In the genomic region with DNA sequence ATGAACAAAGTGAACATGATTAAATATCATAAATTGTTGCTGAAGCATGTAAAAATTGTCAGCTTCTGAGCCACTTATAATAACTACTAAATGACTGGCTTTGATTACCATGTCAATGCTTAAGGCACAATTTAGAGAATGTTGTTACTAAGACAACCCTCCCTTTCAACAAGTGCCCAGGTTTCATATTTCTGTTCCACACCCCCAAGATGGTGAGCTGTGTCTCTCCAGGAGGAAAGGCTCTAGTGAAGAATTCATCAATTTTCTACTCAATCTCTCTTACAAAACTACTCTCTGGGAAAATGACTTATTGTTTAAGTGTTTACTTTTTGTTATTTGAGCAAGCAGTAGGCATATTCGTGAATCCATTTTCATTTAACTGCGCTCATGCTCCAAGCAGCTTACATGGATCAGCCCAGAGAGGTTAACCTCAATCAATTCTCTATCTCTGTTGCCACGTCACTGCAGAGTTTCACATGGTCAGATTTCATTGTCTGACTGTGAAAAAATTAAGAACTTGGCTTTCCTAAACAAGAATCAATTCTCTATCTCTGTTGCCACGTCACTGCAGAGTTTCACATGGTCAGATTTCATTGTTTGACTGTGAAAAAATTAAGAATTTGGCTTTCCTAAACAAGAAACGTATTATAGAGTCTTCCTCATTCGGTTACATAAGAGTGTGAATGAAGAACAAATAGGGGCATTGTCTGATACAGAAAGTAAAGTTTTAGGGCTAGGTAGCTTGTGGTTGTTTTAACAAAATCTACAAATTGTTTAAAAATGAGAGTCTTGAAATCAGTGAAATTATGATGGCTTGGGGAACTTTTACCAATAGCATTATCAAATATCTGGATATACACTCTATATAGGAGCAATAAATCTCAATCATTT, we compare ENCODE assay signal across 1 cellular context.
TF ChIP-seq lines count a peak whose summit lies in the region.

No MANE protein-coding gene starts in this region.

TF ChIP-seq in K562, 482 proteins besides CTCF, POLR2A, EP300 and RAD21 (continued from another document):
- TF ChIP-seq NR2F6 (CRISPR knock-in tag; IDR thresholded peaks at IDR 0.05), result no peak
- TF ChIP-seq ELF4 (CRISPR knock-in tag; IDR thresholded peaks at IDR 0.05), result no peak
- TF ChIP-seq RFX1 (IDR thresholded peaks at IDR 0.05), result peak; percentile 35; the same call in 1 of the 2 replicates
- no peak for TF ChIP-seq SMARCB1 (IDR thresholded peaks at IDR 0.05; ENCODE audit: insufficient read length, low read depth)
- TF ChIP-seq PRDM10 (IDR thresholded peaks at IDR 0.05; ENCODE audit: partially characterized antibody), result peak; percentile 17
- TF ChIP-seq ZNF830 (CRISPR knock-in tag; IDR thresholded peaks at IDR 0.05), result no peak
- TF ChIP-seq ATF1 (CRISPR knock-in tag; IDR thresholded peaks at IDR 0.05), result no peak
- TF ChIP-seq ATF1 (tag; IDR thresholded peaks at IDR 0.05), result 0 out of 2 replicates have a peak, but pooled peaks have one; percentile 43
